In the genomic region with DNA sequence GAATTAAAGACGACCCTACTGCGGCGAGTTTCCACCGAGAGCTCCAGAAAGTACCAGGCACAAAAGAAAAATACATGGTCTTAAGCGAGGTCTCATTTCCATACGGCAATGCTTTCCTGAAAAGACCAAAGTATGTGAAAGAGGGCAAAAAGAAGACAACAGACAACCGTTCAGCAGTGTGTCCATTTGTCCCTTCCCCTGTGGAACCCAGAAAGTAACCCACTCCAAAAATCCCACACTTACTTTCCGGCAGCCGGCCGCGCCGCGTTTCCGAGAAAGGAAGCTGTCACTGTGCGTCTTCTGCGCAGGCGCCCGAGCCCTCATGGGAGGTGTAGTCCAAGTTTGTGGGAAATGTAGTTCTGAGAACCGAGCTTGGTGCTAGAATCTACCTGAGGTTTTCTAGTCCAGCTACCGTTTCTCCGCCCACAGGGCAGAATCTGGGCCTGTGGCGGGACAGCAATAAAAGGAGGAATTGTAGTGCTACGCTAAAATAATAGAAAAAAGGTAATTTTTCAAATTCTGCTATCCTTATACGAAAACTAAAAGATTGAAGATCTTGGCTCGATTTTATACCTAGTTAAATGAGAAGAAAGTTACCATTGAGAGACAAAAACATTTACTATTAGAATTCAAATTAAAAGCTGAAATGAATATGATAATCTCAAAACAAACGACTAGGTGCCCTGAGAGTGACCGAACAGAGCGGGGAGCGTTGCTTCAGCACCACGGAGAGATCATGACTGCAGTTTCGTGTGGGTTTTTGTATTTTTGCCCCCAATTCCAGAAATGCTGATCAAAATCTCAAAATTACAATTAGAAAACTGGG, we compare ENCODE assay signal across 8 cellular contexts. TPM values are rescaled to one million over a fixed set of nuclear protein-coding genes. Genes with fewer than 3 reads are reported as not detected.
A peak's percentile ranks its signal among the peaks of the same experiment; 100 is the strongest.
DNase-seq lines count a peak whose midpoint lies in the region; TF ChIP-seq lines count a peak whose summit lies in the region.

A gene with protein sequence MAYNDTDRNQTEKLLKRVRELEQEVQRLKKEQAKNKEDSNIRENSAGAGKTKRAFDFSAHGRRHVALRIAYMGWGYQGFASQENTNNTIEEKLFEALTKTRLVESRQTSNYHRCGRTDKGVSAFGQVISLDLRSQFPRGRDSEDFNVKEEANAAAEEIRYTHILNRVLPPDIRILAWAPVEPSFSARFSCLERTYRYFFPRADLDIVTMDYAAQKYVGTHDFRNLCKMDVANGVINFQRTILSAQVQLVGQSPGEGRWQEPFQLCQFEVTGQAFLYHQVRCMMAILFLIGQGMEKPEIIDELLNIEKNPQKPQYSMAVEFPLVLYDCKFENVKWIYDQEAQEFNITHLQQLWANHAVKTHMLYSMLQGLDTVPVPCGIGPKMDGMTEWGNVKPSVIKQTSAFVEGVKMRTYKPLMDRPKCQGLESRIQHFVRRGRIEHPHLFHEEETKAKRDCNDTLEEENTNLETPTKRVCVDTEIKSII (minus strand): TSS at position 280 of the 826 bp plus-strand sequence. CDS start 6,922 bp downstream, outside the sequence.

- TF ChIP-seq EP300 in neural cell (conservative IDR thresholded peaks at IDR 0.05; ENCODE audit: poor library complexity, severe bottlenecking) = no peak
- TF ChIP-seq EP300 in stomach (IDR thresholded peaks at IDR 0.05) = no peak

- intact Hi-C loops in stomach (cut with DNase I; ENCODE audit: low total_unique reads) = no loop called here

- peak within 1 kb of the TSS; percentile 84 for H2AFZ ChIP-seq in MM.1S (ENCODE audit: low read length)
- H2AFZ ChIP-seq in neural cell (ENCODE audit: low read depth, low read length) = peak within 1 kb of the TSS; percentile 59

- no peaks in the 10 kb centered on the region for H3K9me2 ChIP-seq in MM.1S (replicated peaks; ENCODE audit: insufficient read depth, low read length)
- no peaks in the 10 kb centered on the region for H3K9me2 ChIP-seq in neural cell (ENCODE audit: insufficient read depth, low read length)

- H3K4me1 ChIP-seq in HAP-1 = peaks cover 6% of the 10 kb centered on the region; the same call in 1 of the 2 replicates
- no peaks in the 10 kb centered on the region; the same call in 1 of the 2 replicates for H3K4me1 ChIP-seq in MM.1S (ENCODE audit: low read length)
- H3K4me1 ChIP-seq in stomach = peaks cover 20 to 32% (median 26%) of the 10 kb centered on the region in 4 donors

- H4K20me1 ChIP-seq in MM.1S (ENCODE audit: insufficient read depth, low read length) (no peaks in the 10 kb centered on the region), neural cell (ENCODE audit: insufficient read depth) (no peaks in the 10 kb centered on the region)

- H3K27ac ChIP-seq in MM.1S (ENCODE audit: low read length) (peak within 1 kb of the TSS; percentile 44; the same call in 1 of the 2 replicates), neural cell (ENCODE audit: low read length) (peak within 1 kb of the TSS; percentile 84), stomach (peak within 1 kb of the TSS; percentile 78 to 88 (median 80))

- peaks cover 14% of the 10 kb centered on the region for H3K36me3 ChIP-seq in HAP-1 (replicated peaks)
- peaks cover 3% of the 10 kb centered on the region; the same call in 1 of the 2 replicates for H3K36me3 ChIP-seq in MM.1S (replicated peaks; ENCODE audit: insufficient read depth, low read length)
- H3K36me3 ChIP-seq in neural cell (ENCODE audit: insufficient read depth, low read length) = no peaks in the 10 kb centered on the region
- peaks cover 0 to 22% (median 19%) of the 10 kb centered on the region in 4 donors for H3K36me3 ChIP-seq in stomach

- H3K9me3 ChIP-seq in HAP-1 = no peaks in the 10 kb centered on the region
- H3K9me3 ChIP-seq in MM.1S (replicated peaks; ENCODE audit: insufficient read depth, low read length) = no peaks in the 10 kb centered on the region
- H3K9me3 ChIP-seq in neural cell (ENCODE audit: low read length) = no peaks in the 10 kb centered on the region
- H3K9me3 ChIP-seq in stomach = no peaks in the 10 kb centered on the region

- TF ChIP-seq CTCF in MM.1S (IDR thresholded peaks at IDR 0.05; ENCODE audit: low read length) = no peak
- no peak for TF ChIP-seq CTCF in fibroblast of villous mesenchyme (IDR thresholded peaks at IDR 0.05; ENCODE audit: insufficient read depth, low read depth, low read length)
- no peak for TF ChIP-seq CTCF in neural cell (IDR thresholded peaks at IDR 0.05; ENCODE audit: poor library complexity, severe bottlenecking)
- no peak for TF ChIP-seq CTCF in stomach (IDR thresholded peaks at IDR 0.05)

- DNase-seq in G401 (ENCODE audit: low spot score) (peak; percentile 96), HAP-1 (ENCODE audit: low spot score in 2 of 2) (peak; percentile 90 to 93), MM.1S (peak; percentile 90), SIG-M5 (lab: John Stamatoyannopoulos, UW) (peak; percentile 27), activated gamma-delta T cell (lab: John Stamatoyannopoulos, UW) (peak; percentile 74), fibroblast of villous mesenchyme (ENCODE audit: low read depth) (peak; percentile 81), stomach (peak; percentile 93)

- H3K9ac ChIP-seq in MM.1S (ENCODE audit: low read length) (peak within 1 kb of the TSS; percentile 75), neural cell (ENCODE audit: low read length) (peak within 1 kb of the TSS; percentile 73)

- no peak for TF ChIP-seq RAD21 in neural cell (conservative IDR thresholded peaks at IDR 0.05)

- peaks cover 11% of the 10 kb centered on the region for H3F3A ChIP-seq in MM.1S (ENCODE audit: insufficient read depth, low read length)
- H3F3A ChIP-seq in neural cell (ENCODE audit: insufficient read depth, low read length, poor library complexity, severe bottlenecking) = no peaks in the 10 kb centered on the region

- H3K4me2 ChIP-seq in MM.1S (ENCODE audit: low read depth, low read length) (peak within 1 kb of the TSS; percentile 70), neural cell (ENCODE audit: low read length) (peak within 1 kb of the TSS; percentile 91)

- in situ Hi-C loops in G401 (cut with HindIII; ENCODE audit: low sequenced_read_pairs) (no loop called here), HAP-1 (cut with MboI; ENCODE audit: low sequenced_read_pairs) (no loop called here)

- peak in 1 of 4 donors; percentile 41 for TF ChIP-seq POLR2A in stomach (IDR thresholded peaks at IDR 0.05)

- WGBS in stomach, 5 donors = 1 to 3% (median 2%) methylated on average over 31 of the region's 31 CpGs

- H3K79me2 ChIP-seq in MM.1S (ENCODE audit: low read length) (peaks cover 45% of the 10 kb centered on the region), neural cell (replicated peaks; ENCODE audit: insufficient read depth, low read length) (peaks cover 7% of the 10 kb centered on the region)

- H3K4me3 ChIP-seq in HAP-1 = peak within 1 kb of the TSS; percentile 47
- H3K4me3 ChIP-seq in MM.1S (ENCODE audit: low read length) = peak within 1 kb of the TSS; percentile 85
- H3K4me3 ChIP-seq in fibroblast of villous mesenchyme (ENCODE audit: low read depth, low read length) = peak within 1 kb of the TSS; percentile 88
- peak within 1 kb of the TSS; percentile 76 for H3K4me3 ChIP-seq in neural cell (ENCODE audit: low read length)
- peak within 1 kb of the TSS; percentile 53 to 63 (median 58) for H3K4me3 ChIP-seq in stomach

- H3K27me3 ChIP-seq in HAP-1 (ENCODE audit: low read depth) (peaks cover 5% of the 10 kb centered on the region), MM.1S (replicated peaks; ENCODE audit: insufficient read depth, low read length) (peaks cover 10% of the 10 kb centered on the region; the same call in 1 of the 2 replicates), neural cell (ENCODE audit: insufficient read depth, low read depth, low read length) (no peaks in the 10 kb centered on the region), stomach (peaks cover 0 to 37% (median 24%) of the 10 kb centered on the region in 3 donors)

TF ChIP-seq in neural cell, 6 proteins besides CTCF, POLR2A, EP300 and RAD21:
- peak; percentile 72 for TF ChIP-seq POLR2AphosphoS5 (IDR thresholded peaks at IDR 0.05)
- TF ChIP-seq TAF1 (IDR thresholded peaks at IDR 0.05; ENCODE audit: low read depth) = peak; percentile 83
- TF ChIP-seq SMC3 (conservative IDR thresholded peaks at IDR 0.05; ENCODE audit: poor library complexity) = no peak
- TF ChIP-seq MXI1 (conservative IDR thresholded peaks at IDR 0.05; ENCODE audit: poor library complexity, severe bottlenecking) = peak; percentile 88
- no peak for TF ChIP-seq EZH2 (IDR thresholded peaks at IDR 0.05; ENCODE audit: borderline replicate concordance, insufficient read depth, low read length, poor library complexity, severe bottlenecking)
- TF ChIP-seq, protein P1, sequence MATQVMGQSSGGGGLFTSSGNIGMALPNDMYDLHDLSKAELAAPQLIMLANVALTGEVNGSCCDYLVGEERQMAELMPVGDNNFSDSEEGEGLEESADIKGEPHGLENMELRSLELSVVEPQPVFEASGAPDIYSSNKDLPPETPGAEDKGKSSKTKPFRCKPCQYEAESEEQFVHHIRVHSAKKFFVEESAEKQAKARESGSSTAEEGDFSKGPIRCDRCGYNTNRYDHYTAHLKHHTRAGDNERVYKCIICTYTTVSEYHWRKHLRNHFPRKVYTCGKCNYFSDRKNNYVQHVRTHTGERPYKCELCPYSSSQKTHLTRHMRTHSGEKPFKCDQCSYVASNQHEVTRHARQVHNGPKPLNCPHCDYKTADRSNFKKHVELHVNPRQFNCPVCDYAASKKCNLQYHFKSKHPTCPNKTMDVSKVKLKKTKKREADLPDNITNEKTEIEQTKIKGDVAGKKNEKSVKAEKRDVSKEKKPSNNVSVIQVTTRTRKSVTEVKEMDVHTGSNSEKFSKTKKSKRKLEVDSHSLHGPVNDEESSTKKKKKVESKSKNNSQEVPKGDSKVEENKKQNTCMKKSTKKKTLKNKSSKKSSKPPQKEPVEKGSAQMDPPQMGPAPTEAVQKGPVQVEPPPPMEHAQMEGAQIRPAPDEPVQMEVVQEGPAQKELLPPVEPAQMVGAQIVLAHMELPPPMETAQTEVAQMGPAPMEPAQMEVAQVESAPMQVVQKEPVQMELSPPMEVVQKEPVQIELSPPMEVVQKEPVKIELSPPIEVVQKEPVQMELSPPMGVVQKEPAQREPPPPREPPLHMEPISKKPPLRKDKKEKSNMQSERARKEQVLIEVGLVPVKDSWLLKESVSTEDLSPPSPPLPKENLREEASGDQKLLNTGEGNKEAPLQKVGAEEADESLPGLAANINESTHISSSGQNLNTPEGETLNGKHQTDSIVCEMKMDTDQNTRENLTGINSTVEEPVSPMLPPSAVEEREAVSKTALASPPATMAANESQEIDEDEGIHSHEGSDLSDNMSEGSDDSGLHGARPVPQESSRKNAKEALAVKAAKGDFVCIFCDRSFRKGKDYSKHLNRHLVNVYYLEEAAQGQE (IDR thresholded peaks at IDR 0.05; ENCODE audit: borderline replicate concordance) = peak; percentile 19

RNA-seq across cellular contexts. Expression of the gene that starts here (rescaled TPM):
- 12.1 and 16.3 TPM in 2 replicates for total RNA-seq in G401 (2014; rRNA removed; shearing (Covaris generic))
- total RNA-seq in fibroblast of villous mesenchyme = 10.4 and 10.6 TPM in 2 replicates
- 15.5 and 20.5 TPM in 2 replicates for polyA plus RNA-seq in neural cell
- 20.0 and 36.5 TPM in 2 replicates for polyA minus RNA-seq in neural cell
- 10 to 100 TPM in 1 of 5 donors, 1 to 10 TPM in 3, under 1 TPM in 1; 0.58 to 15.1 (median 4.0) TPM for total RNA-seq in stomach
- 10 to 100 TPM; 10.3 to 11.2 (median 10.7) TPM for polyA plus RNA-seq in stomach

Comparison
In these comparisons a context has a peak if more than half of its experiments do, and no peak if none do; other contexts are left out.
1. Peak in every context shown above with its lines: DNase-seq, H3K4me3 ChIP-seq and H3K27ac ChIP-seq.
2. DNase-seq: peak in every context shown above with its lines; median percentile 96 in G401; 93 in stomach; 92 in HAP-1; 90 in MM.1S; 81 in fibroblast of villous mesenchyme; 74 in activated gamma-delta T cell; 27 in SIG-M5.